9 cellular contexts compared by ENCODE assay signal in the genomic region with DNA sequence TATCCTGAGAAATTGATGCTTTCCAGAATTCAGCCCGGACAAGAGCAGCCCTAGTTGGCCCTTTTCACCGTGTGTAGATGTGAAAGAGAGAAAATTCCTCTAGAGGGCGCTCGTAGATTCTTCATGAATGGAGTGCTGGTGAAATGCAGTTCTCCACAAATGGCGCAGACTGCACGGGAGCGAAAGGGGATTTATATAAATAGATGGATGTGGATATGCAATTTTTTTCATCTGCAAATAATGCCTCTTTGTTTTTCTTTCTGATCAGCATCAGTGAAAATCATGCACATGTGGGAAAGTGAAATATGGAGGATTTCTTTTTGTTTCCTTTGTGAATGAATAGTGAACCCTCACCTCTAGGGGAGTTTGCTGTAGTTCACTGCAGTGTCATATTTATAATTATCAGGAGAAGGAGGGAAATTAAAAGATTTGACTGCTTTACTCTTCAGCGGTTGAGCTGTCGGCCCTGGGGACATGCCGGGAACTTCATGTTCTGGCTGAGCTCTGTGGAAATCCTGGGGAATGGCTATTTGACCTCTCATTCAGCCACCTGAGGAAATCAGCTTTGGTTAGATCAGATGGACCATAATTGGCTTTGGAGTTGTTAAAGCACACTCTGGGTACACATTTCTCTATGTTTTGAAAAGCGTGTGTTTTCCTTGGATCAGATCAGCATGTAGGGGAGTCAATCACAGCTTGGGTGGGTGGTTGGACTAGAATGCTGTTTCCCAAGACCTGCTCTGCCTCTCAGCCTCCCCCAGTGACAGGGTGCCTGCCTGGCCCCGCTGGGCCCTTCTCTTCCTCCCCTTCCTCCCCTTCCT.
DNase-seq lines count a peak whose midpoint lies in the region; ATAC-seq lines count a peak whose summit lies in the region.
"Had no signal": no experiment of that assay in that cellular context is flagged by ENCODE, and none has a peak within 500 bp of the region (broad histone marks: within the 10 kb centered on the region; RNA-seq: fewer than 3 reads in every experiment).

No MANE protein-coding gene starts in this region.

- no peaks in the 10 kb centered on the region for H3K4me1 ChIP-seq in naive thymus-derived CD4-positive, alpha-beta T cell (ENCODE audit: control insufficient read depth in 2 of 2, insufficient read depth in 2 of 2, low read length in 2 of 2)

- no peaks in the 10 kb centered on the region for H3K36me3 ChIP-seq in naive thymus-derived CD4-positive, alpha-beta T cell (ENCODE audit: control insufficient read depth in 2 of 3, insufficient read depth in 3 of 3, low read length in 3 of 3)

- CTCF ChIA-PET in naive thymus-derived CD4-positive, alpha-beta T cell (lab: Charles Lee): no interaction called here

- H3K9me3 ChIP-seq in T-helper 17 cell (ENCODE audit: control insufficient read depth, low read length, poor library complexity, severe bottlenecking): no peaks in the 10 kb centered on the region
- no peaks in the 10 kb centered on the region for H3K9me3 ChIP-seq in naive thymus-derived CD4-positive, alpha-beta T cell (ENCODE audit: control insufficient read depth in 2 of 3, low read length in 3 of 3)

- peaks cover 39% of the 10 kb centered on the region for H3K27me3 Mint-ChIP-seq in T-helper 17 cell
- H3K27me3 Mint-ChIP-seq in naive thymus-derived CD4-positive, alpha-beta T cell: peaks cover 6 to 29% (median 22%) of the 10 kb centered on the region in 5 donors

- H3K27ac ChIP-seq in naive thymus-derived CD4-positive, alpha-beta T cell (ENCODE audit: low read depth, low read length): no peak overlapping the region

- intact Hi-C loops in naive thymus-derived CD4-positive, alpha-beta T cell (cut with micrococcal nuclease): loop anchor here (1.0 to 5.0 kb wide), 3 partner anchors 238 to 583 kb away; no protein-coding TSS in a partner anchor

- POLR2A ChIA-PET in naive thymus-derived CD4-positive, alpha-beta T cell (lab: Charles Lee): no interaction called here

- no peaks in the 10 kb centered on the region for H3K27me3 ChIP-seq in naive thymus-derived CD4-positive, alpha-beta T cell (ENCODE audit: control insufficient read depth in 2 of 2, insufficient read depth in 2 of 2, low read length in 2 of 2)

- H3K4me3 Mint-ChIP-seq in T-helper 17 cell: peak overlapping the region; percentile 31
- peak overlapping the region in 2 of 10 donors; percentile 18 to 39 for H3K4me3 Mint-ChIP-seq in naive thymus-derived CD4-positive, alpha-beta T cell
- H3K4me3 Mint-ChIP-seq: activated naive CD4-positive, alpha-beta T cell treated with anti-CD3 and anti-CD28 coated beads, Interleukin-2, amount 50 U/mL, for 24 hours had no signal

- H3K36me3 Mint-ChIP-seq in T-helper 17 cell (ENCODE audit: low read depth): no peaks in the 10 kb centered on the region
- peaks cover 0 to 4% (median 0%) of the 10 kb centered on the region in 5 donors for H3K36me3 Mint-ChIP-seq in naive thymus-derived CD4-positive, alpha-beta T cell
- H3K36me3 Mint-ChIP-seq: activated naive CD4-positive, alpha-beta T cell treated with anti-CD3 and anti-CD28 coated beads, Interleukin-2, amount 50 U/mL, for 24 hours had no signal

- ATAC-seq in GM18858 (IDR thresholded peaks at IDR 0.05; ENCODE audit: unreplicated experiment): peak; percentile 70
- peak; percentile 77 for ATAC-seq in HG02970 (IDR thresholded peaks at IDR 0.05; ENCODE audit: low FRiP score, unreplicated experiment)
- peak; percentile 58 for ATAC-seq in T-helper 17 cell
- ATAC-seq in esophagus mucosa: peak; percentile 72
- peak; percentile 65 for ATAC-seq in naive thymus-derived CD4-positive, alpha-beta T cell

- no peak overlapping the region for H3K27ac Mint-ChIP-seq in T-helper 17 cell
- no peak overlapping the region for H3K27ac Mint-ChIP-seq in naive thymus-derived CD4-positive, alpha-beta T cell
- H3K27ac Mint-ChIP-seq: activated naive CD4-positive, alpha-beta T cell treated with anti-CD3 and anti-CD28 coated beads, Interleukin-2, amount 50 U/mL, for 24 hours had no signal

- no peaks in the 10 kb centered on the region for H3K9me3 Mint-ChIP-seq in naive thymus-derived CD4-positive, alpha-beta T cell
- H3K9me3 Mint-ChIP-seq: activated naive CD4-positive, alpha-beta T cell treated with anti-CD3 and anti-CD28 coated beads, Interleukin-2, amount 50 U/mL, for 24 hours had no signal

- H3K4me3 ChIP-seq in naive thymus-derived CD4-positive, alpha-beta T cell (ENCODE audit: low read length): no peak overlapping the region

- DNase-seq in CMK (ENCODE audit: low read depth) (peak; percentile 45), NCI-H1417 (lab: John Stamatoyannopoulos, UW) (peak; percentile 59 to 90 (median 85)), T-helper 17 cell (no peak)
- DNase-seq in naive thymus-derived CD4-positive, alpha-beta T cell: peak in 5 of 9 donors; percentile 9 to 30 (median 12)
- DNase-seq in effector CD4-positive, alpha-beta T cell: no peak

- H3K4me1 Mint-ChIP-seq in T-helper 17 cell: peaks cover 9% of the 10 kb centered on the region
- H3K4me1 Mint-ChIP-seq in naive thymus-derived CD4-positive, alpha-beta T cell: peaks cover 0 to 14% (median 7%) of the 10 kb centered on the region in 7 donors

Comparison
In these comparisons a context has a peak if more than half of its experiments do, and no peak if none do; other contexts are left out.
1. DNase-seq: peak in CMK (single experiment), NCI-H1417 (3 of 3) and naive thymus-derived CD4-positive, alpha-beta T cell (5 of 9); none in T-helper 17 cell (0 of 3) and effector CD4-positive, alpha-beta T cell (single experiment).
2. Peak in every context shown above with its lines, with median percentiles within 50 percentile points of each other: ATAC-seq.